Comparison of ENCODE assay signal across 1 cellular context in the genomic region with DNA sequence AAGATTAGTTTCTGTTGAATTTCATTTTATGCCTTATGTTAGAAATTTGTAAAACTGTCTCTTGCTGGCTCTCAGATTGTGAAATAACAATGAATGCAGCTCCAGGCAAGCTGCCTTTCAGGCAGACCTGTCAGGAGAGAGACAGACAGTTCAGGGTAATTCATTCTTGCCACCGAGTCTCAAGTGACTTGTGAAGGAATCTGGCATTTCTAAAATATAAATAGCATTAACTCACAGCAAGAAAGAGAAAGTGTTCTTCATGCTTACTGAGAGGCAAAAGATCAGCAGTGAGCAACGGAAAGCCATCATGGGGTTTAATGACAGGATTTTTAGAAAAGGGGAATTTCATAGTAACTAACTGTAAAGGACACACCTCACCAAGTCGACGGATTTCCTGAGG.
TF ChIP-seq lines count a peak whose summit lies in the region.

No MANE protein-coding gene starts in this region.

TF ChIP-seq in HepG2, 621 proteins besides CTCF, POLR2A, EP300 and RAD21 (continued from another document):
- TF ChIP-seq ZNF496 (CRISPR knock-in tag; IDR thresholded peaks at IDR 0.05; ENCODE audit: insufficient replicate concordance): no peak
TF ChIP-seq in HepG2: peak in this region for 1.
